Comparison of ENCODE assay signal across 17 cellular contexts in the genomic region with DNA sequence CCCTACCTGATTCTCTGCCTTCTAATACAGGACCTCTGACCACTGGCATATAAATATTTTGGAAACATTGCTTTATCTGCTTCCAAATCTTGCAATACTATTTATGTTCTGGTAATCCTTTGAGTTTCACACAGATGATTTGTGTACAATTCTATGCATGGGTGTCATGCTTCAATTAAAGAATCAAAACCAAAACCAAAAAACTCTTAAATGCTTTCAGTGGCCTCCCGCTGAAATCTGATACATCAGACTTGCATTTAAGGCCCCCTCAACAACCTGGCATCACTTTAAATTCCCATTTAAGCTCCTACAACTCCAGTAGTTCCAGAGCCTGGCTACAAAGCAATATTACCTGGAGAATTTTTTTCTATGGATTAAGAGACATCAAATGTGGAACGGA.
DNase-seq lines count a peak whose midpoint lies in the region; TF ChIP-seq lines count a peak whose summit lies in the region.
"Had no signal": no experiment of that assay in that cellular context is flagged by ENCODE, and none has a peak within 500 bp of the region (broad histone marks: within the 10 kb centered on the region; RNA-seq: fewer than 3 reads in every experiment).

No MANE protein-coding gene starts in this region.

- H3K27me3 Mint-ChIP-seq in CD4-positive, alpha-beta memory T cell: no peaks in the 10 kb centered on the region
- H3K27me3 Mint-ChIP-seq: CD4-positive, alpha-beta T cell had no signal

- H3K9me3 ChIP-seq in CD4-positive, alpha-beta memory T cell (ENCODE audit: control insufficient read depth in 1 of 2, low read length in 2 of 2): no peaks in the 10 kb centered on the region

- peak; percentile 68 for DNase-seq in DMS79 (lab: John Stamatoyannopoulos, UW)
- peak; percentile 22 to 66 for DNase-seq in NCI-H524 (lab: John Stamatoyannopoulos, UW)
- peak; percentile 51 for DNase-seq in fibroblast of peridontal ligament (ENCODE audit: extremely low read depth)
- DNase-seq in iPS-NIHi11 (ENCODE audit: low spot score): no peak
- DNase-seq in CD4-positive, alpha-beta memory T cell: no peak
- no peak for DNase-seq in GF-D8 (lab: John Stamatoyannopoulos, UW)
- DNase-seq: Calu3; CD4-positive, alpha-beta T cell; GDM1; H7; Kasumi-1; NCI-H1105 treated with DMSO at 0.1 percent for 48 hours; NCI-H510A treated with DMSO at 0.1 percent for 48 hours; NK-92 treated with Interleukin-12 subunit alpha and Interleukin-12 subunit beta, amount 100 ng/mL, for 24 hours; SIG-M5; T-helper 2 cell had no signal

- no peak overlapping the region for H3K9ac ChIP-seq in KMS-11

- H4K20me1 ChIP-seq in KMS-11 (ENCODE audit: insufficient read depth): no peaks in the 10 kb centered on the region

- H3K4me2 ChIP-seq in KMS-11: peak overlapping the region; percentile 64

- CTCF ChIA-PET in CD4-positive, alpha-beta memory T cell (lab: Charles Lee; ENCODE audit: partially characterized antibody): no interaction called here

- intact Hi-C loops in CD4-positive, alpha-beta memory T cell (cut with micrococcal nuclease): no loop called here

- no peak overlapping the region for H3K4me3 ChIP-seq in KMS-11 (IDR thresholded peaks at IDR 0.05; ENCODE audit: insufficient read depth, low read depth, low read length)
- H3K4me3 ChIP-seq in CD4-positive, alpha-beta memory T cell (ENCODE audit: low read length in 2 of 2): no peak overlapping the region

- peaks cover 0 to 13% (median 1%) of the 10 kb centered on the region in 8 donors for H3K9me3 Mint-ChIP-seq in CD4-positive, alpha-beta memory T cell

- no peak for TF ChIP-seq CTCF in KMS-11 (conservative IDR thresholded peaks at IDR 0.05; ENCODE audit: low read depth, low read length)

- no peak overlapping the region for H3K4me3 Mint-ChIP-seq in CD4-positive, alpha-beta memory T cell
- H3K4me3 Mint-ChIP-seq: CD4-positive, alpha-beta T cell had no signal

- H3K36me3 ChIP-seq in KMS-11 (ENCODE audit: insufficient read depth): no peaks in the 10 kb centered on the region
- H3K36me3 ChIP-seq in CD4-positive, alpha-beta memory T cell (ENCODE audit: insufficient read depth, low read length): no peaks in the 10 kb centered on the region

- no peaks in the 10 kb centered on the region for H3K4me1 Mint-ChIP-seq in CD4-positive, alpha-beta memory T cell

- no peak overlapping the region for H3K27ac ChIP-seq in KMS-11
- H3K27ac ChIP-seq in CD4-positive, alpha-beta memory T cell (ENCODE audit: low read depth, low read length): no peak overlapping the region

- no peaks in the 10 kb centered on the region for H3K79me2 ChIP-seq in KMS-11 (ENCODE audit: insufficient read depth, low read depth)

- H3K4me1 ChIP-seq in KMS-11 (ENCODE audit: low read depth, poor library complexity, severe bottlenecking): peaks cover 34% of the 10 kb centered on the region
- no peaks in the 10 kb centered on the region for H3K4me1 ChIP-seq in CD4-positive, alpha-beta memory T cell (ENCODE audit: insufficient read depth, low read length)

- H3K36me3 Mint-ChIP-seq in CD4-positive, alpha-beta memory T cell: no peaks in the 10 kb centered on the region

- no peaks in the 10 kb centered on the region for H3K27me3 ChIP-seq in KMS-11 (ENCODE audit: insufficient read depth, low read depth)
- no peaks in the 10 kb centered on the region for H3K27me3 ChIP-seq in CD4-positive, alpha-beta memory T cell (ENCODE audit: insufficient read depth, low read length)

- no peak overlapping the region for H2AFZ ChIP-seq in KMS-11 (ENCODE audit: low read depth)

- POLR2A ChIA-PET in CD4-positive, alpha-beta memory T cell (lab: Charles Lee; ENCODE audit: partially characterized antibody): no interaction called here

- H3K27ac Mint-ChIP-seq in CD4-positive, alpha-beta memory T cell: no peak overlapping the region
- H3K27ac Mint-ChIP-seq: CD4-positive, alpha-beta T cell had no signal

Comparison
In these comparisons a context has a peak if more than half of its experiments do, and no peak if none do; other contexts are left out.
1. DNase-seq: peak in DMS79 (single experiment), NCI-H524 (2 of 2) and fibroblast of peridontal ligament (single experiment); none in iPS-NIHi11 (single experiment), CD4-positive, alpha-beta memory T cell (0 of 5) and GF-D8 (single experiment).